Comparison of ENCODE assay signal across 11 cellular contexts in genomic region chr17:62693616-62694415, GRCh38.
DNase-seq lines count a peak whose midpoint lies in the region; ATAC-seq, FAIRE-seq and TF ChIP-seq lines count a peak whose summit lies in the region.
"Had no signal": no experiment of that assay in that cellular context is flagged by ENCODE, and none has a peak within 500 bp of the region (broad histone marks: within the 10 kb centered on the region; RNA-seq: fewer than 3 reads in every experiment).

No MANE protein-coding gene starts in this region.

- POLR2A ChIA-PET in CD8-positive, alpha-beta memory T cell (lab: Charles Lee) = no interaction called here
- POLR2A ChIA-PET in HEK293T (lab: Yijun Ruan, JAX) = no interaction called here

- no peaks in the 10 kb centered on the region for H3K27me3 Mint-ChIP-seq in astrocyte (ENCODE audit: low read depth, unreplicated experiment)
- peaks cover 5 to 7% of the 10 kb centered on the region in 2 donors for H3K27me3 Mint-ChIP-seq in CD8-positive, alpha-beta memory T cell

- CTCF ChIA-PET in CD8-positive, alpha-beta memory T cell (lab: Charles Lee) = no interaction called here
- CTCF ChIA-PET in HEK293T (lab: Yijun Ruan, JAX) = interaction anchor here (0.6 to 1.1 kb wide), 3 partner anchors 56 to 289 kb away, joined by 3 to 5 read pairs (median 3); no protein-coding TSS in a partner anchor

- peaks cover 15% of the 10 kb centered on the region for H3K36me3 ChIP-seq in astrocyte (ENCODE audit: insufficient read depth, low read length)
- peaks cover 35 to 52% of the 10 kb centered on the region in 2 experiments for H3K36me3 ChIP-seq in mesenchymal stem cell (ENCODE audit: control insufficient read depth in 1 of 2, insufficient read depth in 2 of 2, low read depth in 1 of 2, low read length in 2 of 2)
- H3K36me3 ChIP-seq in CD8-positive, alpha-beta memory T cell (ENCODE audit: insufficient read depth, low read length) = no peaks in the 10 kb centered on the region
- H3K36me3 ChIP-seq in gastrocnemius medialis = no peaks in the 10 kb centered on the region

- H2BK12ac ChIP-seq in mesenchymal stem cell (ENCODE audit: low read length in 2 of 2) = no peak overlapping the region

- peaks cover 16% of the 10 kb centered on the region for H3K36me3 Mint-ChIP-seq in astrocyte (ENCODE audit: low read depth, unreplicated experiment)
- no peaks in the 10 kb centered on the region for H3K36me3 Mint-ChIP-seq in CD8-positive, alpha-beta memory T cell

- WGBS in mesenchymal stem cell = 92% methylated on average over 19 of the region's 19 CpGs

- no peaks in the 10 kb centered on the region for H3K9me3 ChIP-seq in astrocyte (ENCODE audit: insufficient read depth, low read depth, low read length)
- H3K9me3 ChIP-seq in mesenchymal stem cell (ENCODE audit: control insufficient read depth, low read length) = no peaks in the 10 kb centered on the region
- no peaks in the 10 kb centered on the region for H3K9me3 ChIP-seq in CD8-positive, alpha-beta memory T cell (ENCODE audit: low read length)
- no peaks in the 10 kb centered on the region for H3K9me3 ChIP-seq in gastrocnemius medialis
- H3K9me3 ChIP-seq: psoas muscle had no signal

- no peak overlapping the region for H2BK120ac ChIP-seq in mesenchymal stem cell (ENCODE audit: low read depth, low read length)

- H4K20me1 ChIP-seq in astrocyte (ENCODE audit: insufficient read depth, low read length) = peaks cover 35% of the 10 kb centered on the region

- peak overlapping the region; percentile 25 for H3K9ac ChIP-seq in astrocyte (ENCODE audit: low read length)
- peak overlapping the region; percentile 22 for H3K9ac ChIP-seq in mesenchymal stem cell (ENCODE audit: low read length)

- FAIRE-seq in astrocyte (lab: Jason Lieb, UNC) = no peak

- peak overlapping the region; percentile 72 for H3K27ac Mint-ChIP-seq in astrocyte (ENCODE audit: unreplicated experiment)
- H3K27ac Mint-ChIP-seq in CD8-positive, alpha-beta memory T cell = no peak overlapping the region
- H3K27ac Mint-ChIP-seq: dendritic cell treated with granulocyte-macrophage colony-stimulating factor and Interleukin-4, amounts not matched to agents 40 ng/mL and 50 ng/mL, for 4 days had no signal

- no peak overlapping the region for H2BK5ac ChIP-seq in mesenchymal stem cell (ENCODE audit: low read depth, low read length, poor library complexity, severe bottlenecking)

- H3K4me2 ChIP-seq in astrocyte (ENCODE audit: low read length) (peak overlapping the region; percentile 21), mesenchymal stem cell (ENCODE audit: low read length, poor library complexity, severe bottlenecking) (no peak overlapping the region)

- H3K18ac ChIP-seq in mesenchymal stem cell (ENCODE audit: low read depth in 1 of 2, low read length in 2 of 2) = no peak overlapping the region

- no peak overlapping the region for H2AK5ac ChIP-seq in mesenchymal stem cell (ENCODE audit: low read length, severe bottlenecking)

- in situ Hi-C loops in gastrocnemius medialis (cut with MboI; ENCODE audit: low sequenced_read_pairs in 4 of 4) = loop anchor here in 2 of 4 donors (10.0 to 25.0 kb wide), 2 partner anchors 721 to 818 kb away; partner anchors contain the start of gene KCNH6 (in 1 of the 2)

- H3K9me3 Mint-ChIP-seq in astrocyte (ENCODE audit: unreplicated experiment) = no peaks in the 10 kb centered on the region
- no peaks in the 10 kb centered on the region for H3K9me3 Mint-ChIP-seq in CD8-positive, alpha-beta memory T cell
- H3K9me3 Mint-ChIP-seq: dendritic cell treated with granulocyte-macrophage colony-stimulating factor and Interleukin-4, amounts not matched to agents 40 ng/mL and 50 ng/mL, for 4 days had no signal

- H3K27me3 ChIP-seq in astrocyte (ENCODE audit: insufficient read depth, low read length) (no peaks in the 10 kb centered on the region), mesenchymal stem cell (ENCODE audit: control insufficient read depth in 1 of 2, insufficient read depth in 1 of 2, low read length in 2 of 2) (no peaks in the 10 kb centered on the region), gastrocnemius medialis (no peaks in the 10 kb centered on the region)
- H3K27me3 ChIP-seq in CD8-positive, alpha-beta memory T cell (ENCODE audit: insufficient read depth, low read length, poor library complexity, severe bottlenecking) = no peaks in the 10 kb centered on the region

- no peak overlapping the region for H3K14ac ChIP-seq in mesenchymal stem cell (ENCODE audit: low read length in 2 of 2)

- peak overlapping the region; percentile 57 for H4K91ac ChIP-seq in mesenchymal stem cell (ENCODE audit: low read length)

- no peak overlapping the region for H3K4me3 ChIP-seq in astrocyte (ENCODE audit: insufficient read depth, low read depth, low read length)
- H3K4me3 ChIP-seq in mesenchymal stem cell (ENCODE audit: insufficient read depth in 1 of 2, low read depth in 1 of 2, low read length in 2 of 2) = no peak overlapping the region
- no peak overlapping the region for H3K4me3 ChIP-seq in CD8-positive, alpha-beta memory T cell (ENCODE audit: low read length)
- no peak overlapping the region for H3K4me3 ChIP-seq in gastrocnemius medialis
- H3K4me3 ChIP-seq: psoas muscle had no signal

- H3K4ac ChIP-seq in mesenchymal stem cell (ENCODE audit: low read depth in 1 of 2, low read length in 2 of 2) = no peak overlapping the region

- H3K27ac ChIP-seq in astrocyte (ENCODE audit: low read depth, low read length) (no peak overlapping the region), mesenchymal stem cell (ENCODE audit: low read length, poor library complexity, severe bottlenecking) (no peak overlapping the region), gastrocnemius medialis (no peak overlapping the region)
- H3K27ac ChIP-seq in CD8-positive, alpha-beta memory T cell (ENCODE audit: low read depth, low read length) = no peak overlapping the region
- H3K27ac ChIP-seq: psoas muscle had no signal

- H4K8ac ChIP-seq in mesenchymal stem cell (ENCODE audit: low read length) = no peak overlapping the region

- H3K4me1 ChIP-seq in astrocyte (ENCODE audit: insufficient read depth, low read length) = peaks cover 14% of the 10 kb centered on the region
- peaks cover 5% of the 10 kb centered on the region for H3K4me1 ChIP-seq in mesenchymal stem cell (ENCODE audit: control insufficient read depth, insufficient read depth, low read depth, low read length)
- H3K4me1 ChIP-seq in CD8-positive, alpha-beta memory T cell (ENCODE audit: insufficient read depth, low read length) = no peaks in the 10 kb centered on the region
- no peaks in the 10 kb centered on the region for H3K4me1 ChIP-seq in gastrocnemius medialis
- H3K4me1 ChIP-seq: psoas muscle had no signal

- H2AFZ ChIP-seq in astrocyte (ENCODE audit: low read depth, low read length) (no peak overlapping the region), mesenchymal stem cell (ENCODE audit: low read depth, low read length) (no peak overlapping the region)

- no peak overlapping the region for H3K23ac ChIP-seq in mesenchymal stem cell (ENCODE audit: low read length in 2 of 2)

- intact Hi-C loops in gastrocnemius medialis (cut with DNase I; ENCODE audit: low total_unique reads) = no loop called here

- H3K4me1 Mint-ChIP-seq in astrocyte (ENCODE audit: low read depth, unreplicated experiment) = peaks cover 15% of the 10 kb centered on the region
- H3K4me1 Mint-ChIP-seq in CD8-positive, alpha-beta memory T cell = no peaks in the 10 kb centered on the region

- no peak overlapping the region for H2BK15ac ChIP-seq in mesenchymal stem cell (ENCODE audit: low read depth, poor library complexity, severe bottlenecking)

- TF ChIP-seq CTCF in astrocyte (IDR thresholded peaks at IDR 0.05; ENCODE audit: insufficient read depth, low read depth, low read length) (no peak), gastrocnemius medialis (IDR thresholded peaks at IDR 0.05 in 4 of 5, conservative IDR thresholded peaks at IDR 0.05 in 1 of 5) (no peak)

- no peak for ATAC-seq in gastrocnemius medialis

- H3K79me1 ChIP-seq in mesenchymal stem cell (replicated peaks; ENCODE audit: low read length, poor library complexity, severe bottlenecking) = peaks cover 2% of the 10 kb centered on the region

- H3K4me3 Mint-ChIP-seq in astrocyte (ENCODE audit: unreplicated experiment) = no peak overlapping the region
- no peak overlapping the region for H3K4me3 Mint-ChIP-seq in CD8-positive, alpha-beta memory T cell
- H3K4me3 Mint-ChIP-seq: dendritic cell treated with granulocyte-macrophage colony-stimulating factor and Interleukin-4, amounts not matched to agents 40 ng/mL and 50 ng/mL, for 4 days had no signal

- DNase-seq in DMS 273 treated with DMSO at 0.1 percent for 48 hours (lab: John Stamatoyannopoulos, UW) = peak; percentile 92
- peak; percentile 93 for DNase-seq in NCI-H1694 treated with DMSO at 0.1 percent for 48 hours (lab: John Stamatoyannopoulos, UW)
- no peak for DNase-seq in astrocyte (ENCODE audit: low read depth)
- DNase-seq in mesenchymal stem cell = no peak
- no peak for DNase-seq in SKM-1 treated with dmso at 0.1 percent for 144 hours (lab: John Stamatoyannopoulos, UW; ENCODE audit: unreplicated experiment)
- no peak for DNase-seq in CD8-positive, alpha-beta memory T cell
- no peak for DNase-seq in HEK293T (ENCODE audit: extremely low spot score)
- no peak for DNase-seq in gastrocnemius medialis
- DNase-seq: NCI-H1436 treated with DMSO at 0.1 percent for 48 hours had no signal

- no peaks in the 10 kb centered on the region for H3K79me2 ChIP-seq in astrocyte (ENCODE audit: insufficient read depth, low read length)

- TF ChIP-seq POLR2A in gastrocnemius medialis (IDR thresholded peaks at IDR 0.05) = no peak

TF ChIP-seq in HEK293T, 16 proteins besides CTCF, POLR2A, EP300 and RAD21:
- TF ChIP-seq HDGF (IDR thresholded peaks at IDR 0.05; ENCODE audit: borderline replicate concordance) = no peak
- no peak for TF ChIP-seq CTBP1 (IDR thresholded peaks at IDR 0.05; ENCODE audit: borderline replicate concordance)

Comparison
In these comparisons a context has a peak if more than half of its experiments do, and no peak if none do; other contexts are left out.
1. DNase-seq: peak in DMS 273 treated with DMSO at 0.1 percent for 48 hours (single experiment) and NCI-H1694 treated with DMSO at 0.1 percent for 48 hours (single experiment); none in astrocyte (single experiment), mesenchymal stem cell (single experiment), SKM-1 treated with dmso at 0.1 percent for 144 hours (single experiment), CD8-positive, alpha-beta memory T cell (0 of 5), HEK293T (single experiment) and gastrocnemius medialis (0 of 2).